32 cellular contexts compared by ENCODE assay signal in the genomic region with DNA sequence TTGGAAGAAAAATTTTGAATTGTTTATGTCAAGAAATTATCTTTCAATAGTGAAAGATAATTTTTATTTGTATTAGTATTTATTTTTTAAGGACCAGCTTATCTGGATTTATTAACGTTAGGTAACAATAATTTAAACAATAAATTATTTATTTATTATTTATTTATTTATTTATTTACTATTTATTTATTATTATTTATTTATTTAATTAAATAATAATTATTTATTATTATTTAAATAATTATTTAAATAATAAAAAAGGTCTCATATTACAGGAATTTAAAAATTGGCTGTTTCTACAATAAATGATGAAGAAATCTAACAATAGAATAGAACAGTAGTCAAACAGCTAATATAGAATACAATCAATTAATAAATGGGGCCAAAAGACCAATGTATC.
"Had no signal": no experiment of that assay in that cellular context is flagged by ENCODE, and none has a peak within 500 bp of the region (broad histone marks: within the 10 kb centered on the region; RNA-seq: fewer than 3 reads in every experiment).

No MANE protein-coding gene starts in this region.

- H3K4me3 ChIP-seq: body of pancreas, colonic mucosa, dorsolateral prefrontal cortex, esophagus muscularis mucosa, gastroesophageal sphincter, heart right ventricle, hepatocyte had no signal

- H3K36me3 Mint-ChIP-seq: activated naive CD4-positive, alpha-beta T cell treated with anti-CD3 and anti-CD28 coated beads, Interleukin-2, amount 10 ng/mL, durations not matched to agents 7 days and 5 days; activated naive CD4-positive, alpha-beta T cell treated with anti-CD3 and anti-CD28 coated beads, Interleukin-2, amount 50 U/mL, for 72 hours had no signal

- H3K4me3 Mint-ChIP-seq: activated CD4-positive, alpha-beta memory T cell treated with anti-CD3 and anti-CD28 coated beads, Interleukin-2, amount 10 ng/mL, durations not matched to agents 7 days and 5 days; activated CD4-positive, alpha-beta T cell treated with anti-CD3 and anti-CD28 coated beads, Interleukin-2, amount 10 ng/mL, durations not matched to agents 7 days and 5 days; activated naive CD4-positive, alpha-beta T cell treated with anti-CD3 and anti-CD28 coated beads, Interleukin-2, amount 10 ng/mL, durations not matched to agents 7 days and 5 days; activated T-cell treated with anti-CD3 and anti-CD28 coated beads, Interleukin-2, amount 50 U/mL, for 24 hours; activated T-cell treated with anti-CD3 and anti-CD28 coated beads, Interleukin-2, amount 50 U/mL, for 72 hours; dendritic cell treated with granulocyte-macrophage colony-stimulating factor and Interleukin-4, amounts not matched to agents 40 ng/mL and 50 ng/mL, for 4 days; endodermal cell; T-helper 17 cell; T-helper 2 cell treated with Interferon-gamma antibody and Interleukin-4, amounts not matched to agents 5 μg/mL and 100 μg/mL, for 36 hours had no signal

- ATAC-seq: activated naive CD4-positive, alpha-beta T cell treated with anti-CD3 and anti-CD28 coated beads, Interleukin-2, amount 50 U/mL, for 72 hours; activated T-cell treated with anti-CD3 and anti-CD28 coated beads, Interleukin-2, amount 50 U/mL, for 72 hours; body of pancreas; foreskin keratinocyte; gastroesophageal sphincter; heart right ventricle; T-helper 17 cell had no signal

- H3K27me3 Mint-ChIP-seq: activated CD4-positive, alpha-beta memory T cell treated with anti-CD3 and anti-CD28 coated beads, Interleukin-2, amount 10 ng/mL, durations not matched to agents 7 days and 5 days; activated CD4-positive, alpha-beta T cell treated with anti-CD3 and anti-CD28 coated beads, Interleukin-2, amount 10 ng/mL, durations not matched to agents 7 days and 5 days; activated naive CD4-positive, alpha-beta T cell treated with anti-CD3 and anti-CD28 coated beads, Interleukin-2, amount 10 ng/mL, durations not matched to agents 7 days and 5 days; activated T-cell treated with anti-CD3 and anti-CD28 coated beads, Interleukin-2, amount 50 U/mL, for 24 hours; dendritic cell treated with granulocyte-macrophage colony-stimulating factor and Interleukin-4, amounts not matched to agents 40 ng/mL and 50 ng/mL, for 4 days; T-helper 17 cell had no signal

- H3K27ac Mint-ChIP-seq: activated CD4-positive, alpha-beta memory T cell treated with anti-CD3 and anti-CD28 coated beads, Interleukin-2, amount 10 ng/mL, durations not matched to agents 7 days and 5 days; activated CD4-positive, alpha-beta T cell treated with anti-CD3 and anti-CD28 coated beads, Interleukin-2, amount 10 ng/mL, durations not matched to agents 7 days and 5 days; activated naive CD4-positive, alpha-beta T cell treated with anti-CD3 and anti-CD28 coated beads, Interleukin-2, amount 10 ng/mL, durations not matched to agents 7 days and 5 days; activated naive CD4-positive, alpha-beta T cell treated with anti-CD3 and anti-CD28 coated beads, Interleukin-2, amount 50 U/mL, for 72 hours; activated T-cell treated with anti-CD3 and anti-CD28 coated beads, Interleukin-2, amount 50 U/mL, for 24 hours; dendritic cell treated with granulocyte-macrophage colony-stimulating factor and Interleukin-4, amounts not matched to agents 40 ng/mL and 50 ng/mL, for 4 days; endodermal cell; T-helper 17 cell; T-helper 2 cell treated with Interferon-gamma antibody and Interleukin-4, amounts not matched to agents 5 μg/mL and 100 μg/mL, for 36 hours had no signal

- H3K27me3 ChIP-seq: body of pancreas, colonic mucosa, dorsolateral prefrontal cortex, esophagus muscularis mucosa, foreskin keratinocyte, gastroesophageal sphincter, heart right ventricle, hepatocyte had no signal

- H3K9me3 ChIP-seq: body of pancreas, colonic mucosa, gastroesophageal sphincter had no signal

- H3K36me3 ChIP-seq: colonic mucosa, esophagus muscularis mucosa, gastroesophageal sphincter, heart right ventricle had no signal

- H3K27ac ChIP-seq: body of pancreas, colonic mucosa, dorsolateral prefrontal cortex, esophagus muscularis mucosa, foreskin keratinocyte, gastroesophageal sphincter, heart right ventricle, hepatocyte had no signal

- H3K4me1 Mint-ChIP-seq: activated CD4-positive, alpha-beta memory T cell treated with anti-CD3 and anti-CD28 coated beads, Interleukin-2, amount 10 ng/mL, durations not matched to agents 7 days and 5 days; activated CD4-positive, alpha-beta T cell treated with anti-CD3 and anti-CD28 coated beads, Interleukin-2, amount 10 ng/mL, durations not matched to agents 7 days and 5 days; activated naive CD4-positive, alpha-beta T cell treated with anti-CD3 and anti-CD28 coated beads, Interleukin-2, amount 10 ng/mL, durations not matched to agents 7 days and 5 days; endodermal cell; T-helper 17 cell had no signal

- DNase-seq: activated CD4-positive, alpha-beta memory T cell treated with anti-CD3 and anti-CD28 coated beads, Interleukin-2, amount 10 ng/mL, durations not matched to agents 7 days and 5 days; activated CD4-positive, alpha-beta T cell treated with anti-CD3 and anti-CD28 coated beads for 1 hour; activated CD4-positive, alpha-beta T cell treated with anti-CD3 and anti-CD28 coated beads for 4 hours; activated CD4-positive, alpha-beta T cell treated with anti-CD3 and anti-CD28 coated beads, Interleukin-2, amount 10 ng/mL, durations not matched to agents 7 days and 5 days; activated CD4-positive, alpha-beta T cell treated with anti-CD3 and anti-CD28 coated beads, Interleukin-2, amount 50 U/mL, for 4 hours; activated CD8-positive, alpha-beta memory T cell treated with anti-CD3 and anti-CD28 coated beads, Interleukin-2, amount 50 U/mL, for 48 hours; activated gamma-delta T cell; activated naive CD4-positive, alpha-beta T cell; activated naive CD4-positive, alpha-beta T cell treated with anti-CD3 and anti-CD28 coated beads, Interleukin-2, amount 10 ng/mL, durations not matched to agents 7 days and 5 days; activated T-cell treated with anti-CD3 and anti-CD28 coated beads for 4 hours; activated T-cell treated with anti-CD3 and anti-CD28 coated beads, Interleukin-2, amount 50 U/mL, for 24 hours; activated T-cell treated with anti-CD3 and anti-CD28 coated beads, Interleukin-2, amount 50 U/mL, for 72 hours; amniotic stem cell; anterior cingulate cortex; body of pancreas; caudate nucleus; colonic mucosa; dorsolateral prefrontal cortex; effector memory CD4-positive, alpha-beta T cell; endodermal cell; erythroblast; foreskin keratinocyte; heart right ventricle; T-helper 1 cell; T-helper 17 cell; T1000 had no signal

- H3K4me1 ChIP-seq: body of pancreas, colonic mucosa, esophagus muscularis mucosa, foreskin keratinocyte, gastroesophageal sphincter, heart right ventricle had no signal
